Comparison of ENCODE assay signal across 25 cellular contexts in the genomic region with DNA sequence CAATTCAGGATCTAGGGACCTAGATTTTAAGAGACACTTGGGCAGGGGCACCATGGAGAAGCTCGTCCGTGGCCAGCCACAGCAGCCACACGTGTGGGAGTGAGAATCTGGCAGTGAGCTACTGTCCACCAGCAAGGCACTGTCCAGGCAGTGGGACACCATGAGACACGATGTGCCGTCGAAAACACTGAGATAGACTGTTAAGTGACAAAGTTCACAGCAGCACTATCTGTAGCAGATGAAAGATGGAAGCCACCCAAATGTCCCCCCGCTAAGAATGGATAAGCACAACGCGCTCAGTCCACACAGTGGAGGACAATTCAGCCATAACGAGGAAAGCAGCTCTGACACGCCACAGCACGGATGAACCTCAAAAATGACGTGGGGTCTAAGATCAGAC. TPM values are rescaled to one million over a fixed set of nuclear protein-coding genes. Genes with fewer than 3 reads are reported as not detected.
DNase-seq lines count a peak whose midpoint lies in the region; ATAC-seq and TF ChIP-seq lines count a peak whose summit lies in the region.
"Had no signal": no experiment of that assay in that cellular context is flagged by ENCODE, and none has a peak within 500 bp of the region (broad histone marks: within the 10 kb centered on the region; RNA-seq: fewer than 3 reads in every experiment).

No MANE protein-coding gene starts in this region.

- H2AFZ ChIP-seq in OCI-LY3 (ENCODE audit: low read depth, low read length) (0 out of 2 replicates have a peak overlapping the region, but pooled peaks have one; percentile 20), osteoblast (ENCODE audit: low read length) (no peak overlapping the region), hepatocyte (no peak overlapping the region)

- no peaks in the 10 kb centered on the region for H3K79me2 ChIP-seq in OCI-LY3 (ENCODE audit: low read length)
- no peaks in the 10 kb centered on the region for H3K79me2 ChIP-seq in osteoblast (ENCODE audit: insufficient read depth, low read length)
- no peaks in the 10 kb centered on the region for H3K79me2 ChIP-seq in hepatocyte

- POLR2A ChIA-PET in GM10248 (lab: Yijun Ruan, JAX): no interaction called here

- no peaks in the 10 kb centered on the region for H3K9me2 ChIP-seq in hepatocyte (replicated peaks; ENCODE audit: insufficient read depth)

- CTCF ChIA-PET in GM10248 (lab: Yijun Ruan, JAX): no interaction called here

- no peaks in the 10 kb centered on the region for H4K20me1 ChIP-seq in OCI-LY3 (ENCODE audit: insufficient read depth, low read length)
- H4K20me1 ChIP-seq in osteoblast (ENCODE audit: insufficient read depth, low read length): no peaks in the 10 kb centered on the region
- H4K20me1 ChIP-seq in hepatocyte (ENCODE audit: insufficient read depth, poor library complexity, severe bottlenecking): no peaks in the 10 kb centered on the region

- no peak for TF ChIP-seq POLR2A in heart left ventricle (IDR thresholded peaks at IDR 0.05)
- no peak for TF ChIP-seq POLR2A in tibial nerve (IDR thresholded peaks at IDR 0.05)

- ATAC-seq in heart left ventricle: peak; percentile 35 to 60 (median 56)
- ATAC-seq in HG02840 (IDR thresholded peaks at IDR 0.05; ENCODE audit: low FRiP score, unreplicated experiment): no peak
- ATAC-seq in omental fat pad (ENCODE audit: low FRiP score): no peak

- no peaks in the 10 kb centered on the region for H3K36me3 ChIP-seq in OCI-LY3 (replicated peaks; ENCODE audit: low read depth, low read length)
- peaks cover 0 to 53% (median 31%) of the 10 kb centered on the region in 9 donors for H3K36me3 ChIP-seq in heart left ventricle
- H3K36me3 ChIP-seq in osteoblast (ENCODE audit: insufficient read depth, low read length): peaks cover 61% of the 10 kb centered on the region
- no peaks in the 10 kb centered on the region for H3K36me3 ChIP-seq in hepatocyte (replicated peaks; ENCODE audit: insufficient read depth, low read depth)
- H3K36me3 ChIP-seq in tibial nerve: peaks cover 0 to 64% (median 0%) of the 10 kb centered on the region in 3 donors

- intact Hi-C loops in heart left ventricle (cut with DNase I): no loop called here

- TF ChIP-seq EP300 in tibial nerve (IDR thresholded peaks at IDR 0.05): no peak

- TF ChIP-seq CTCF in GM10248 (IDR thresholded peaks at IDR 0.05; ENCODE audit: control extremely low read depth, extremely low read depth, low read depth, missing control alignments) (no peak), OCI-LY3 (IDR thresholded peaks at IDR 0.05; ENCODE audit: low read depth, low read length) (no peak), heart left ventricle (IDR thresholded peaks at IDR 0.05) (no peak), osteoblast (IDR thresholded peaks at IDR 0.05; ENCODE audit: extremely low read depth, low read depth, low read length) (no peak), hepatocyte (IDR thresholded peaks at IDR 0.05; ENCODE audit: poor library complexity) (no peak), omental fat pad (IDR thresholded peaks at IDR 0.05) (no peak), tibial nerve (IDR thresholded peaks at IDR 0.05) (no peak)

- H3K9ac ChIP-seq in OCI-LY3 (ENCODE audit: low read length): no peak overlapping the region
- H3K9ac ChIP-seq: KMS-11 had no signal

- H3K4me1 ChIP-seq in OCI-LY3 (ENCODE audit: low read length): no peaks in the 10 kb centered on the region
- H3K4me1 ChIP-seq in heart left ventricle: peaks cover 0 to 28% (median 10%) of the 10 kb centered on the region in 12 donors
- H3K4me1 ChIP-seq in osteoblast (ENCODE audit: insufficient read depth, low read length): no peaks in the 10 kb centered on the region
- H3K4me1 ChIP-seq in hepatocyte (ENCODE audit: insufficient read depth): no peaks in the 10 kb centered on the region
- peaks cover 0 to 6% (median 0%) of the 10 kb centered on the region in 4 donors for H3K4me1 ChIP-seq in tibial nerve

- peak; percentile 11 for DNase-seq in GM10248 (ENCODE audit: extremely low spot score)
- DNase-seq in heart left ventricle: peak in 1 of 5 donors; percentile 42
- DNase-seq in osteoblast (ENCODE audit: insufficient read length, low spot score, missing footprints): peak; percentile 70
- DNase-seq in hepatocyte (ENCODE audit: low spot score): no peak
- no peak for DNase-seq in omental fat pad (ENCODE audit: low spot score)
- DNase-seq in tibial nerve (ENCODE audit: low spot score in 2 of 2): no peak
- DNase-seq: activated CD4-positive, alpha-beta T cell treated with anti-CD3 and anti-CD28 coated beads for 4 hours; activated naive CD4-positive, alpha-beta T cell; activated T-cell treated with anti-CD3 and anti-CD28 coated beads, Interleukin-2, amount 50 U/mL, for 48 hours; CD4-positive, alpha-beta T cell; dorsolateral prefrontal cortex; EL; GOT3; MM.1S; NCI-H1417 treated with DMSO at 0.1 percent for 48 hours; NCI-H774; sigmoid colon; stimulated activated naive CD4-positive, alpha-beta T cell; T-helper 2 cell had no signal

- H3K27ac ChIP-seq in OCI-LY3 (ENCODE audit: low read length) (no peak overlapping the region), heart left ventricle (peak overlapping the region; percentile 17 to 77 (median 58)), osteoblast (ENCODE audit: low read depth, low read length) (no peak overlapping the region), hepatocyte (no peak overlapping the region), tibial nerve (no peak overlapping the region)
- H3K27ac ChIP-seq: KMS-11, sigmoid colon, suprapubic skin, vagina had no signal

- H3K9me3 ChIP-seq in OCI-LY3 (ENCODE audit: insufficient read depth, low read length) (no peaks in the 10 kb centered on the region), heart left ventricle (no peaks in the 10 kb centered on the region), osteoblast (ENCODE audit: low read depth, low read length) (no peaks in the 10 kb centered on the region), hepatocyte (ENCODE audit: low read depth) (no peaks in the 10 kb centered on the region), tibial nerve (no peaks in the 10 kb centered on the region)
- H3K9me3 ChIP-seq: sigmoid colon, suprapubic skin, vagina had no signal

- H3K4me2 ChIP-seq in OCI-LY3 (ENCODE audit: low read length) (no peak overlapping the region), osteoblast (ENCODE audit: insufficient read depth, low read length) (no peak overlapping the region), hepatocyte (no peak overlapping the region)
- H3K4me2 ChIP-seq: KMS-11 had no signal

- H3K27me3 ChIP-seq in OCI-LY3 (ENCODE audit: low read depth, low read length): no peaks in the 10 kb centered on the region
- H3K27me3 ChIP-seq in heart left ventricle: no peaks in the 10 kb centered on the region
- no peaks in the 10 kb centered on the region for H3K27me3 ChIP-seq in osteoblast (ENCODE audit: insufficient read depth, low read length)
- no peaks in the 10 kb centered on the region for H3K27me3 ChIP-seq in hepatocyte
- H3K27me3 ChIP-seq in tibial nerve: no peaks in the 10 kb centered on the region
- H3K27me3 ChIP-seq: dorsolateral prefrontal cortex, sigmoid colon, suprapubic skin, vagina had no signal

- H3K4me3 ChIP-seq in OCI-LY3 (ENCODE audit: low read length) (no peak overlapping the region), heart left ventricle (no peak overlapping the region), osteoblast (ENCODE audit: insufficient read depth, low read length) (no peak overlapping the region), hepatocyte (no peak overlapping the region), tibial nerve (no peak overlapping the region)
- H3K4me3 ChIP-seq: dorsolateral prefrontal cortex, lung, sigmoid colon, suprapubic skin, vagina had no signal

- WGBS in heart left ventricle, 4 donors: 46 to 59% (median 56%) methylated on average over 13 of the region's 13 CpGs
- 90% methylated on average over 13 of the region's 13 CpGs for WGBS in hepatocyte (ENCODE audit: low lambda C conversion rate, missing lambda C conversion rate)
- WGBS in tibial nerve, 2 donors: 76 to 81% methylated on average over 13 of the region's 13 CpGs

RNA-seq across cellular contexts. Expression of gene RILPL1, which starts 19.7 kb away (rescaled TPM):
- 100 to 1,000 TPM in 1 of 9 donors, 10 to 100 TPM in 8; 64.1 to 119 (median 79.4) TPM for total RNA-seq in heart left ventricle
- polyA plus RNA-seq in heart left ventricle: 10 to 100 TPM; 70.1 to 95.9 TPM
- 14.7 and 16.3 TPM in 2 replicates for total RNA-seq in osteoblast
- total RNA-seq in hepatocyte: 10.2 and 13.6 TPM in 2 replicates
- 17.5 and 21.6 TPM in 2 replicates for polyA plus RNA-seq in hepatocyte
- 10 to 100 TPM in 3 of 4 donors, 1 to 10 TPM in 1; 8.5 to 21.9 (median 11.2) TPM for total RNA-seq in omental fat pad
- total RNA-seq in tibial nerve: 10 to 100 TPM; 11.8 to 24.3 (median 16.0) TPM

RNA-seq across cellular contexts. Expression of gene SNRNP35, which starts 55.9 kb away (rescaled TPM):
- total RNA-seq in heart left ventricle (10 to 100 TPM; 18.5 to 27.4 (median 20.0) TPM), osteoblast (10.3 and 15.6 TPM in 2 replicates), hepatocyte (10.8 and 13.6 TPM in 2 replicates), omental fat pad (10 to 100 TPM; 14.7 to 38.1 (median 21.0) TPM), tibial nerve (10 to 100 TPM in 3 of 4 donors, 1 to 10 TPM in 1; 8.1 to 31.8 (median 20.8) TPM)
- polyA plus RNA-seq in heart left ventricle (10 to 100 TPM; 26.2 to 72.8 TPM), hepatocyte (25.7 and 26.0 TPM in 2 replicates)

Comparison
In these comparisons a context has a peak if more than half of its experiments do, and no peak if none do; other contexts are left out.
1. DNase-seq: peak in GM10248 (single experiment) and osteoblast (single experiment); none in hepatocyte (single experiment), omental fat pad (single experiment) and tibial nerve (0 of 2).
2. H3K27ac ChIP-seq: peak in heart left ventricle (12 of 12); none in OCI-LY3 (single experiment), osteoblast (single experiment), hepatocyte (single experiment) and tibial nerve (0 of 4).
3. ATAC-seq: peak in heart left ventricle (4 of 4); none in HG02840 (single experiment) and omental fat pad (single experiment).